ENCODE assay signal across 1 cellular context in genomic region chr2:108560241-108560811, GRCh38.
TF ChIP-seq lines count a peak whose summit lies in the region.

No MANE protein-coding gene starts in this region.

TF ChIP-seq in HepG2, 621 proteins besides CTCF, POLR2A, EP300 and RAD21 (continued from another document):
- TF ChIP-seq THRA (CRISPR knock-in tag; IDR thresholded peaks at IDR 0.05; ENCODE audit: borderline replicate concordance) (no peak), ZSCAN21 (CRISPR knock-in tag; IDR thresholded peaks at IDR 0.05; ENCODE audit: borderline replicate concordance) (no peak), MZF1 (CRISPR knock-in tag; IDR thresholded peaks at IDR 0.05; ENCODE audit: borderline replicate concordance) (no peak), BRCA1 (CRISPR knock-in tag; IDR thresholded peaks at IDR 0.05) (no peak), WIZ (CRISPR knock-in tag; IDR thresholded peaks at IDR 0.05) (no peak), IRX3 (CRISPR knock-in tag; IDR thresholded peaks at IDR 0.05; ENCODE audit: borderline replicate concordance, low read depth) (no peak), RERE (CRISPR knock-in tag; IDR thresholded peaks at IDR 0.05; ENCODE audit: low read depth) (no peak), ZNF232 (CRISPR knock-in tag; IDR thresholded peaks at IDR 0.05; ENCODE audit: borderline replicate concordance) (no peak), POGZ (CRISPR knock-in tag; IDR thresholded peaks at IDR 0.05) (no peak), KLF12 (CRISPR knock-in tag; IDR thresholded peaks at IDR 0.05; ENCODE audit: borderline replicate concordance) (no peak), NFYB (CRISPR knock-in tag; IDR thresholded peaks at IDR 0.05) (no peak)
- TF ChIP-seq, protein P1, sequence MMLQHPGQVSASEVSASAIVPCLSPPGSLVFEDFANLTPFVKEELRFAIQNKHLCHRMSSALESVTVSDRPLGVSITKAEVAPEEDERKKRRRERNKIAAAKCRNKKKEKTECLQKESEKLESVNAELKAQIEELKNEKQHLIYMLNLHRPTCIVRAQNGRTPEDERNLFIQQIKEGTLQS (CRISPR knock-in tag; IDR thresholded peaks at IDR 0.05) = no peak
